In genomic region chr3:71232175-71232679, GRCh38 we compare ENCODE assay signal across 12 cellular contexts.
"Had no signal": no experiment of that assay in that cellular context is flagged by ENCODE, and none has a peak within 500 bp of the region (broad histone marks: within the 10 kb centered on the region; RNA-seq: fewer than 3 reads in every experiment).

No MANE protein-coding gene starts in this region.

- H3K4me3 ChIP-seq: hepatocyte, right atrium auricular region, skin epidermis, upper lobe of left lung had no signal

- H3K36me3 ChIP-seq: right atrium auricular region, upper lobe of left lung had no signal

- H3K4me2 ChIP-seq: hepatocyte had no signal

- H3K27ac ChIP-seq: hepatocyte, right atrium auricular region, skin epidermis, upper lobe of left lung had no signal

- H2AFZ ChIP-seq: hepatocyte had no signal

- H3K9me3 ChIP-seq: right atrium auricular region, upper lobe of left lung had no signal

- H3K27ac Mint-ChIP-seq: endodermal cell had no signal

- H3K9me3 Mint-ChIP-seq: endodermal cell had no signal

- H3K27me3 ChIP-seq: hepatocyte, right atrium auricular region, upper lobe of left lung had no signal

- H3K4me3 Mint-ChIP-seq: endodermal cell had no signal

- DNase-seq: activated CD4-positive, alpha-beta T cell treated with anti-CD3 and anti-CD28 coated beads, Interleukin-2, amount 50 U/mL, for 48 hours; activated effector memory CD4-positive, alpha-beta T cell treated with Interleukin-2 at 50 U/mL for 16 hours; anterior cingulate cortex; endodermal cell; erythroblast; kidney glomerular epithelial cell; posterior cingulate gyrus; Right ventricle myocardium superior; upper lobe of left lung had no signal
